12 cellular contexts compared by ENCODE assay signal in genomic region chr14:83260751-83261150, GRCh38.
"Had no signal": no experiment of that assay in that cellular context is flagged by ENCODE, and none has a peak within 500 bp of the region (broad histone marks: within the 10 kb centered on the region; RNA-seq: fewer than 3 reads in every experiment).

No MANE protein-coding gene starts in this region.

- DNase-seq: activated CD4-positive, alpha-beta T cell treated with anti-CD3 and anti-CD28 coated beads, Interleukin-2, amount 50 U/mL, for 48 hours; activated CD4-positive, CD25-positive, alpha-beta regulatory T cell treated with anti-CD3 and anti-CD28 coated beads, Interleukin-2, amount 50 U/mL, for 72 hours; activated gamma-delta T cell; activated T-cell treated with anti-CD3 and anti-CD28 coated beads, Interleukin-2, amount 50 U/mL, for 48 hours; natural killer cell; occipital lobe; right lobe of liver; stimulated activated CD4-positive, alpha-beta T cell treated with anti-CD3 and anti-CD28 coated beads, Interleukin-1b, Interleukin-23, amount 100 ng/mL, for 48 hours; stimulated activated naive CD4-positive, alpha-beta T cell treated with Interleukin-2 at 50 U/mL for 16 hours; trophoblast cell had no signal

- H3K4me1 ChIP-seq: breast epithelium, prostate gland, right lobe of liver had no signal

- H3K27ac ChIP-seq: breast epithelium, prostate gland, right lobe of liver had no signal

- ATAC-seq: natural killer cell, right lobe of liver had no signal

- H3K36me3 ChIP-seq: breast epithelium, prostate gland, right lobe of liver had no signal

- H3K9me3 ChIP-seq: breast epithelium, prostate gland, right lobe of liver had no signal

- H3K27me3 ChIP-seq: breast epithelium, right lobe of liver had no signal

- H3K4me3 ChIP-seq: breast epithelium, prostate gland, right lobe of liver had no signal
